Comparison of ENCODE assay signal across 8 cellular contexts in genomic region chr12:92144631-92145480, GRCh38. TPM values are rescaled to one million over a fixed set of nuclear protein-coding genes. Genes with fewer than 3 reads are reported as not detected.
DNase-seq lines count a peak whose midpoint lies in the region; TF ChIP-seq lines count a peak whose summit lies in the region.

No MANE protein-coding gene starts in this region.

- no peak for TF ChIP-seq CTCF in sigmoid colon (IDR thresholded peaks at IDR 0.05)

- H3K27ac Mint-ChIP-seq in T-helper 1 cell treated with Interleukin-12 subunit alpha and Interleukin-12 subunit beta and Interleukin-4 antibody, amounts not matched to agents 30 μg/mL and 1 μg/mL, for 36 hours = peak overlapping the region; percentile 97

- no peak for TF ChIP-seq POLR2A in sigmoid colon (IDR thresholded peaks at IDR 0.05)

- peak overlapping the region; percentile 99 for H3K4me3 Mint-ChIP-seq in T-helper 1 cell treated with Interleukin-12 subunit alpha and Interleukin-12 subunit beta and Interleukin-4 antibody, amounts not matched to agents 30 μg/mL and 1 μg/mL, for 36 hours

- TF ChIP-seq EP300 in sigmoid colon (IDR thresholded peaks at IDR 0.05) = peak in 1 of 4 donors; percentile 6

- H3K4me1 Mint-ChIP-seq in T-helper 1 cell treated with Interleukin-12 subunit alpha and Interleukin-12 subunit beta and Interleukin-4 antibody, amounts not matched to agents 30 μg/mL and 1 μg/mL, for 36 hours (ENCODE audit: low read depth) = peaks cover 32% of the 10 kb centered on the region

- H3K4me3 ChIP-seq in iPS DF 6.9 (ENCODE audit: low read length) = peak overlapping the region; percentile 92
- peak overlapping the region; percentile 90 to 99 (median 96) for H3K4me3 ChIP-seq in sigmoid colon

- no peaks in the 10 kb centered on the region for H3K27me3 Mint-ChIP-seq in T-helper 1 cell treated with Interleukin-12 subunit alpha and Interleukin-12 subunit beta and Interleukin-4 antibody, amounts not matched to agents 30 μg/mL and 1 μg/mL, for 36 hours (ENCODE audit: low read depth)

- no peaks in the 10 kb centered on the region for H3K4me1 ChIP-seq in iPS DF 6.9 (ENCODE audit: control insufficient read depth, insufficient read depth, low read length)
- peaks cover 0 to 15% (median 7%) of the 10 kb centered on the region in 4 donors for H3K4me1 ChIP-seq in sigmoid colon

- H3K27me3 ChIP-seq in iPS DF 6.9 (ENCODE audit: control insufficient read depth, insufficient read depth, low read length) (no peaks in the 10 kb centered on the region), sigmoid colon (no peaks in the 10 kb centered on the region)

- no CpG with 5 or more reads among the region's 69 CpGs for whole genome bisulfite sequencing in iPS DF 6.9 (ENCODE audit: insufficient coverage, insufficient read length)
- WGBS in sigmoid colon, 2 donors = 0% methylated on average over 69 of the region's 69 CpGs

- DNase-seq in NCI-H2196 (lab: John Stamatoyannopoulos, UW; ENCODE audit: unreplicated experiment) (peak; percentile 60), NCI-H2196 treated with DMSO at 0.1 percent for 48 hours (lab: John Stamatoyannopoulos, UW; ENCODE audit: unreplicated experiment) (no peak), Kasumi-1 (lab: John Stamatoyannopoulos, UW) (peak; percentile 16 to 54), anterior cingulate cortex (lab: John Stamatoyannopoulos, UW) (peak in 47 of 58 donors; percentile 16 to 74 (median 51)), iPS DF 6.9 (ENCODE audit: low read depth, low spot score) (no peak), sigmoid colon (peak; percentile 78), NCI-H1048 (lab: John Stamatoyannopoulos, UW) (no peak)

- H3K36me3 Mint-ChIP-seq in T-helper 1 cell treated with Interleukin-12 subunit alpha and Interleukin-12 subunit beta and Interleukin-4 antibody, amounts not matched to agents 30 μg/mL and 1 μg/mL, for 36 hours (ENCODE audit: low read depth) = peaks cover 65% of the 10 kb centered on the region

- no peaks in the 10 kb centered on the region for H3K9me3 ChIP-seq in iPS DF 6.9 (ENCODE audit: control insufficient read depth, insufficient read depth, low read length)
- H3K9me3 ChIP-seq in sigmoid colon = no peaks in the 10 kb centered on the region

- no peaks in the 10 kb centered on the region; the same call in 1 of the 2 replicates for H3K36me3 ChIP-seq in iPS DF 6.9 (ENCODE audit: control insufficient read depth, insufficient read depth, low read length)
- peaks cover 0 to 21% (median 6%) of the 10 kb centered on the region in 4 donors for H3K36me3 ChIP-seq in sigmoid colon

- intact Hi-C loops in sigmoid colon (cut with DNase I) = loop anchor here (2.0 to 10.0 kb wide), 6 partner anchors 77 to 568 kb away; no protein-coding TSS in a partner anchor

- H3K27ac ChIP-seq in iPS DF 6.9 (ENCODE audit: low read length) (no peak overlapping the region), sigmoid colon (peak overlapping the region; percentile 98 to 99 (median 99))

- no peaks in the 10 kb centered on the region for H3K9me3 Mint-ChIP-seq in T-helper 1 cell treated with Interleukin-12 subunit alpha and Interleukin-12 subunit beta and Interleukin-4 antibody, amounts not matched to agents 30 μg/mL and 1 μg/mL, for 36 hours

RNA-seq across cellular contexts. Expression of gene BTG1, which starts 0.8 kb away (rescaled TPM):
- 10 to 100 TPM; 41.0 to 62.9 (median 49.5) TPM for total RNA-seq in sigmoid colon
- 10 to 100 TPM; 51.7 to 82.3 (median 57.3) TPM for polyA plus RNA-seq in sigmoid colon

Comparison
In these comparisons a context has a peak if more than half of its experiments do, and no peak if none do; other contexts are left out.
1. DNase-seq: peak in NCI-H2196 (single experiment), Kasumi-1 (2 of 2), anterior cingulate cortex (47 of 58) and sigmoid colon (single experiment); none in NCI-H2196 treated with DMSO at 0.1 percent for 48 hours (single experiment), iPS DF 6.9 (single experiment) and NCI-H1048 (single experiment).